Comparison of ENCODE assay signal across 8 cellular contexts in genomic region chr12:116236148-116236731, GRCh38. TPM values are rescaled to one million over a fixed set of nuclear protein-coding genes. Genes with fewer than 3 reads are reported as not detected.
A peak's percentile ranks its signal among the peaks of the same experiment; 100 is the strongest.
DNase-seq lines count a peak whose midpoint lies in the region; ATAC-seq and TF ChIP-seq lines count a peak whose summit lies in the region.

No MANE protein-coding gene starts in this region.

- peak; percentile 91 for TF ChIP-seq CTCF in PC-3 (conservative IDR thresholded peaks at IDR 0.05; ENCODE audit: low read depth, low read length)

- peaks cover 95% of the 10 kb centered on the region for H3K79me2 ChIP-seq in PC-3 (ENCODE audit: low read length)

- no peak overlapping the region for H2AFZ ChIP-seq in PC-3 (ENCODE audit: low read length)

- CTCF ChIA-PET in PC-3 (lab: Charles Lee) = interaction anchor here (0.6 to 1.5 kb wide), 7 partner anchors 10 to 472 kb away, joined by 3 to 9 read pairs (median 3); no protein-coding TSS in a partner anchor

- peak; percentile 43 for ATAC-seq in PC-3
- no peak for ATAC-seq in GM18867 (IDR thresholded peaks at IDR 0.05; ENCODE audit: unreplicated experiment)

- peaks cover 29% of the 10 kb centered on the region; the same call in 1 of the 2 replicates for H4K20me1 ChIP-seq in PC-3 (ENCODE audit: low read length)

- no peaks in the 10 kb centered on the region for H3K36me3 ChIP-seq in PC-3 (ENCODE audit: low read depth, low read length)

- H3K9me3 ChIP-seq in PC-3 (ENCODE audit: low read length) = no peaks in the 10 kb centered on the region

- POLR2A ChIA-PET in PC-3 (lab: Charles Lee; ENCODE audit: unreplicated experiment) = interaction anchor here (0.7 kb wide), 2 partner anchors 100 to 356 kb away, joined by 4 read pairs; no protein-coding TSS in a partner anchor

- DNase-seq in DMS 273 (lab: John Stamatoyannopoulos, UW; ENCODE audit: unreplicated experiment) (peak; percentile 76), HS-27A (ENCODE audit: low read depth) (peak; percentile 11), PC-3 (peak; percentile 69), glomerular visceral epithelial cell (ENCODE audit: extremely low spot score) (peak; percentile 58), renal cortical epithelial cell (ENCODE audit: low read depth) (peak; percentile 69), hepatic stellate cell (ENCODE audit: low spot score) (no peak)
- DNase-seq in activated gamma-delta T cell treated with anti-CD3 and anti-CD28 coated beads, Interleukin-2, amount 50 U/mL, for 16 hours (ENCODE audit: low read depth) = peak; percentile 37

- no peak overlapping the region for H3K9ac ChIP-seq in PC-3 (ENCODE audit: low read length)

- H3K9me2 ChIP-seq in PC-3 (replicated peaks; ENCODE audit: low read length) = no peaks in the 10 kb centered on the region

- H3F3A ChIP-seq in PC-3 (ENCODE audit: low read length, unreplicated experiment) = no peaks in the 10 kb centered on the region

- H3K4me3 ChIP-seq in PC-3 (ENCODE audit: low read length) = no peak overlapping the region

- intact Hi-C loops in PC-3 (cut with micrococcal nuclease) = loop anchor here (1.0 to 5.0 kb wide), 5 partner anchors 39 to 238 kb away; no protein-coding TSS in a partner anchor

- H3K4me1 ChIP-seq in PC-3 (ENCODE audit: insufficient read depth, low read length) = peaks cover 16% of the 10 kb centered on the region

- peak overlapping the region; percentile 12 for H3K4me2 ChIP-seq in PC-3 (ENCODE audit: low read length)

- no peak overlapping the region for H3K27ac ChIP-seq in PC-3 (ENCODE audit: low read length)

- no peaks in the 10 kb centered on the region for H3K27me3 ChIP-seq in PC-3 (ENCODE audit: low read length)

- BruUV-seq in PC-3 (replicated peaks; lab: Mats Ljungman, UMichigan) = TSS peak; percentile 11

RNA-seq across cellular contexts. Expression of gene MED13L, which starts 41.3 kb away (rescaled TPM):
- total RNA-seq in PC-3 (2014; rRNA removed) = 61.2 and 71.6 TPM in 2 replicates
- 97.1 and 155 TPM in 2 replicates for total RNA-seq in renal cortical epithelial cell
